8 cellular contexts compared by ENCODE assay signal in genomic region chr17:77425791-77426641, GRCh38.
DNase-seq lines count a peak whose midpoint lies in the region; ATAC-seq and TF ChIP-seq lines count a peak whose summit lies in the region.

No MANE protein-coding gene starts in this region.

- no peak overlapping the region for H3K9ac ChIP-seq in SK-N-MC (ENCODE audit: insufficient read length)

- H3K4me1 ChIP-seq in ectodermal cell (ENCODE audit: control insufficient read depth, insufficient read depth, low read length) = peaks cover 50% of the 10 kb centered on the region

- H3K4me3 Mint-ChIP-seq in nephron = peak overlapping the region in 1 of 3 experiments; percentile 42

- DNase-seq in ELR (ENCODE audit: low read depth) (peak; percentile 92), SK-N-MC (ENCODE audit: low read depth, low spot score) (no peak), NCI-H2029 treated with DMSO at 0.1 percent for 48 hours (lab: John Stamatoyannopoulos, UW) (no peak)

- H3K27ac Mint-ChIP-seq in nephron = peak overlapping the region; percentile 79 to 98 (median 81)

- 81 to 86% methylated on average over 23 of the region's 23 CpGs for WGBS in ectodermal cell, 2 experiments

- H3K27ac ChIP-seq in SK-N-MC (0 out of 2 replicates have a peak overlapping the region, but pooled peaks have one; percentile 3), ectodermal cell (ENCODE audit: insufficient read depth, low read depth, low read length, poor library complexity, severe bottlenecking) (peak overlapping the region; percentile 36)

- peaks cover 86% of the 10 kb centered on the region for H3K4me1 Mint-ChIP-seq in nephron

- H3K36me3 ChIP-seq in SK-N-MC (ENCODE audit: insufficient read depth, low read length) (no peaks in the 10 kb centered on the region), ectodermal cell (ENCODE audit: control insufficient read depth, insufficient read depth, low read length) (no peaks in the 10 kb centered on the region)

- no peaks in the 10 kb centered on the region for H3K27me3 ChIP-seq in ectodermal cell (ENCODE audit: control insufficient read depth, insufficient read depth, low read length, poor library complexity, severe bottlenecking)

- H3K9me3 Mint-ChIP-seq in nephron = no peaks in the 10 kb centered on the region

- H3K9me3 ChIP-seq in SK-N-MC (ENCODE audit: low read depth, low read length) = no peaks in the 10 kb centered on the region
- H3K9me3 ChIP-seq in ectodermal cell (ENCODE audit: control insufficient read depth, low read length) = no peaks in the 10 kb centered on the region

- H3K27me3 Mint-ChIP-seq in nephron (ENCODE audit: low read depth) = peaks cover 3% of the 10 kb centered on the region

- H3K4me3 ChIP-seq in SK-N-MC = no peak overlapping the region
- no peak overlapping the region for H3K4me3 ChIP-seq in ectodermal cell (ENCODE audit: insufficient read depth, low read depth, low read length)

- TF ChIP-seq CTCF in nephron (IDR thresholded peaks at IDR 0.05; ENCODE audit: unreplicated experiment in 3 of 3) = no peak

- H3K36me3 Mint-ChIP-seq in nephron (ENCODE audit: low read depth) = no peaks in the 10 kb centered on the region

- ATAC-seq in GM18498 (IDR thresholded peaks at IDR 0.05; ENCODE audit: unreplicated experiment) (no peak), GM19463 (IDR thresholded peaks at IDR 0.05; ENCODE audit: unreplicated experiment) (no peak), GM21786 (IDR thresholded peaks at IDR 0.05; ENCODE audit: unreplicated experiment) (no peak)
